Comparison of ENCODE assay signal across 1 cellular context in genomic region chr3:141192345-141192744, GRCh38.
TF ChIP-seq lines count a peak whose summit lies in the region.

No MANE protein-coding gene starts in this region.

TF ChIP-seq in HEK293, 187 proteins besides CTCF, POLR2A, EP300 and RAD21 (continued from another document):
- TF ChIP-seq ZBTB26 (tag by site-specific recombination; optimal IDR thresholded peaks at IDR 0.05) (peak; percentile 7), ZNF660 (tag by site-specific recombination; IDR thresholded peaks at IDR 0.05) (peak; percentile 47; the same call in 1 of the 2 replicates), ZNF654 (tag by site-specific recombination; IDR thresholded peaks at IDR 0.05; ENCODE audit: low read depth) (peak; percentile 90), GLIS2 (tag by site-specific recombination; IDR thresholded peaks at IDR 0.05) (peak; percentile 41; the same call in 1 of the 2 replicates), SETDB1 (IDR thresholded peaks at IDR 0.05; ENCODE audit: insufficient read length, low read length) (no peak), SP7 (tag by site-specific recombination; IDR thresholded peaks at IDR 0.05) (0 out of 2 replicates have a peak, but pooled peaks have one; percentile 30), ZNF792 (tag by site-specific recombination; IDR thresholded peaks at IDR 0.05) (no peak), ZNF2 (tag by site-specific recombination; IDR thresholded peaks at IDR 0.05) (0 out of 2 replicates have a peak, but pooled peaks have one; percentile 52), ZBTB17 (tag by site-specific recombination; IDR thresholded peaks at IDR 0.05) (peak; percentile 67)
